In the genomic region with DNA sequence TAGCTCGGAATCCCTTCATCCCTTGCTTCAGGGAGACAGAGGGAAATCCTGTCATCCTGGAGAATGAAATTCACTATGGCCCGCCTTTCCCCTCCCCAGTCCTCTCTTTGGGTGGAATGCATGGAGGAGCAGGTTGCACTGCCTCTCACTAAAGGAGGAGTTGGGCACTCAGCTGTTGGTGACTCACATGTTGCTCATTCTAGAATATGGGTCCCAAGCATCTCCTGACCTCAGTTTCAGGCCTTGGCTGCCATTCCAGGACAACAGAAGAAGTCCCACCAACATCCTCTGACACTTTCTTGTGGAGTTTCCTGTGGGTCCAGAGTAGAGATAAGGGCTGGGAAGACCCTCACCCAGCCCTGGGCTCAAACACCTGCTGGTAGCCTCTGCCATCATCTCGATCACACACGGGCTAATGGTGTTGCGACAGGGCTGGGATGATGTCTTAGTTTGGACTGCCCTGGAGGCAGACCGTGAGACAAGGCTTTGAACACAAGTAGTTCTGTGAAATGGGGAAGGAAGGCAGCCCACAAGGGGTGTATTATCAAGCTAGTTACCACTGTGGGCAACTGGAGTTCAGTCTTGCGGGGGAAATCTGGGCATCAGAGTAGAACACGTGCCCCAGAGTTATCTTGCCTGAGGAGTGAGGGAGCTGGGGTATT, we compare ENCODE assay signal across 14 cellular contexts. TPM values are rescaled to one million over a fixed set of nuclear protein-coding genes. Genes with fewer than 3 reads are reported as not detected.
A peak's percentile ranks its signal among the peaks of the same experiment; 100 is the strongest.
DNase-seq lines count a peak whose midpoint lies in the region; ATAC-seq and TF ChIP-seq lines count a peak whose summit lies in the region.
"Had no signal": no experiment of that assay in that cellular context is flagged by ENCODE, and none has a peak within 500 bp of the region (broad histone marks: within the 10 kb centered on the region; RNA-seq: fewer than 3 reads in every experiment).

No MANE protein-coding gene starts in this region.

- in situ Hi-C loops in KBM-7 (cut with MboI; ENCODE audit: low pct_unique_long_range_greater_than_20kb, low sequenced_read_pairs) = no loop called here

- no peak overlapping the region for H3K27ac Mint-ChIP-seq in activated T-helper 17 cell treated with anti-CD3 and anti-CD28 coated beads, Interleukin-2, amount 50 U/mL, for 72 hours
- no peak overlapping the region for H3K27ac Mint-ChIP-seq in glutamatergic neuron (ENCODE audit: unreplicated experiment)

- intact Hi-C loops in mucosa of descending colon (cut with DNase I, micrococcal nuclease) = no loop called here

- DNase-seq in AG10803 (ENCODE audit: low read depth) (peak; percentile 78), KBM-7 (peak; percentile 55), glutamatergic neuron (no peak), NAMALWA (ENCODE audit: low spot score) (no peak), NK-92 (lab: John Stamatoyannopoulos, UW; ENCODE audit: unreplicated experiment) (no peak), mucosa of descending colon (no peak)
- DNase-seq: activated CD8-positive, alpha-beta memory T cell treated with anti-CD3 and anti-CD28 coated beads for 24 hours; CD8-positive, alpha-beta memory T cell; NCI-H1694 treated with DMSO at 0.1 percent for 48 hours; stimulated activated naive CD8-positive, alpha-beta T cell treated with anti-CD3 and anti-CD28 coated beads, Interleukin-15, amount 100 ng/mL, for 72 hours had no signal

- no peaks in the 10 kb centered on the region for H3K36me3 Mint-ChIP-seq in activated T-helper 17 cell treated with anti-CD3 and anti-CD28 coated beads, Interleukin-2, amount 50 U/mL, for 72 hours (ENCODE audit: low read depth)
- peaks cover 4% of the 10 kb centered on the region for H3K36me3 Mint-ChIP-seq in glutamatergic neuron (ENCODE audit: unreplicated experiment)
- H3K36me3 Mint-ChIP-seq: CD8-positive, alpha-beta memory T cell; natural killer cell treated with Interleukin-12 subunit alpha and Interleukin-12 subunit beta and Interleukin-15 and Interleukin-18, amount 100 ng/mL, for 72 hours had no signal

- no peak overlapping the region for H3K4me3 Mint-ChIP-seq in activated T-helper 17 cell treated with anti-CD3 and anti-CD28 coated beads, Interleukin-2, amount 50 U/mL, for 72 hours
- peak overlapping the region; percentile 21 for H3K4me3 Mint-ChIP-seq in glutamatergic neuron (ENCODE audit: unreplicated experiment)
- H3K4me3 Mint-ChIP-seq: CD8-positive, alpha-beta memory T cell; natural killer cell treated with Interleukin-12 subunit alpha and Interleukin-12 subunit beta and Interleukin-15 and Interleukin-18, amount 100 ng/mL, for 72 hours; stimulated activated naive CD8-positive, alpha-beta T cell treated with anti-CD3 and anti-CD28 coated beads, Interleukin-15, amount 100 ng/mL, for 72 hours had no signal

- peak; percentile 47 for ATAC-seq in activated T-helper 17 cell treated with anti-CD3 and anti-CD28 coated beads, Interleukin-2, amount 50 U/mL, for 72 hours (replicated peaks)
- ATAC-seq in HG02981 (IDR thresholded peaks at IDR 0.05; ENCODE audit: unreplicated experiment) (no peak), mucosa of descending colon (no peak)
- ATAC-seq: natural killer cell treated with Interleukin-12 subunit alpha and Interleukin-12 subunit beta and Interleukin-15 and Interleukin-18, amount 100 ng/mL, for 72 hours; stimulated activated naive CD8-positive, alpha-beta T cell treated with anti-CD3 and anti-CD28 coated beads, Interleukin-15, amount 100 ng/mL, for 72 hours had no signal

- no peaks in the 10 kb centered on the region for H3K9me3 ChIP-seq in mucosa of descending colon
- H3K9me3 ChIP-seq: SJSA1 had no signal

- H3K4me1 Mint-ChIP-seq in activated T-helper 17 cell treated with anti-CD3 and anti-CD28 coated beads, Interleukin-2, amount 50 U/mL, for 72 hours = peaks cover 4% of the 10 kb centered on the region
- peaks cover 16% of the 10 kb centered on the region for H3K4me1 Mint-ChIP-seq in glutamatergic neuron (ENCODE audit: low read depth, unreplicated experiment)
- H3K4me1 Mint-ChIP-seq: CD8-positive, alpha-beta memory T cell had no signal

- no peaks in the 10 kb centered on the region for H3K36me3 ChIP-seq in mucosa of descending colon (ENCODE audit: low read depth)
- H3K36me3 ChIP-seq: SJSA1 had no signal

- H3K9me3 Mint-ChIP-seq in activated T-helper 17 cell treated with anti-CD3 and anti-CD28 coated beads, Interleukin-2, amount 50 U/mL, for 72 hours = no peaks in the 10 kb centered on the region
- H3K9me3 Mint-ChIP-seq in glutamatergic neuron (ENCODE audit: unreplicated experiment) = peaks cover 3% of the 10 kb centered on the region
- H3K9me3 Mint-ChIP-seq: CD8-positive, alpha-beta memory T cell; natural killer cell treated with Interleukin-12 subunit alpha and Interleukin-12 subunit beta and Interleukin-15 and Interleukin-18, amount 100 ng/mL, for 72 hours; stimulated activated naive CD8-positive, alpha-beta T cell treated with anti-CD3 and anti-CD28 coated beads, Interleukin-15, amount 100 ng/mL, for 72 hours had no signal

- H3K4me1 ChIP-seq in mucosa of descending colon (ENCODE audit: low read depth) = peaks cover 2% of the 10 kb centered on the region

- TF ChIP-seq CTCF in AG10803 (conservative IDR thresholded peaks at IDR 0.05; ENCODE audit: low read length) (no peak), glutamatergic neuron (IDR thresholded peaks at IDR 0.05; ENCODE audit: partially characterized antibody, unreplicated experiment) (no peak), mucosa of descending colon (IDR thresholded peaks at IDR 0.05) (no peak)

- H3K4me3 ChIP-seq in AG10803 (ENCODE audit: low read length) (no peak overlapping the region), mucosa of descending colon (no peak overlapping the region)
- H3K4me3 ChIP-seq: SJSA1 had no signal

- H3K27me3 Mint-ChIP-seq in activated T-helper 17 cell treated with anti-CD3 and anti-CD28 coated beads, Interleukin-2, amount 50 U/mL, for 72 hours = no peaks in the 10 kb centered on the region
- peaks cover 5% of the 10 kb centered on the region for H3K27me3 Mint-ChIP-seq in glutamatergic neuron (ENCODE audit: unreplicated experiment)
- H3K27me3 Mint-ChIP-seq: CD8-positive, alpha-beta memory T cell; natural killer cell treated with Interleukin-12 subunit alpha and Interleukin-12 subunit beta and Interleukin-15 and Interleukin-18, amount 100 ng/mL, for 72 hours; stimulated activated naive CD8-positive, alpha-beta T cell treated with anti-CD3 and anti-CD28 coated beads, Interleukin-15, amount 100 ng/mL, for 72 hours had no signal

RNA-seq across cellular contexts. Expression of a gene that starts 52.4 kb away (rescaled TPM):
- 10 to 100 TPM; 20.1 to 47.9 TPM for total RNA-seq in activated T-helper 17 cell treated with anti-CD3 and anti-CD28 coated beads, Interleukin-2, amount 50 U/mL, for 72 hours
- total RNA-seq in glutamatergic neuron (ENCODE audit: unreplicated experiment) = 123 TPM
- total RNA-seq in mucosa of descending colon = 1 to 10 TPM; 3.2 to 8.2 (median 7.5) TPM

Comparison
In these comparisons a context has a peak if more than half of its experiments do, and no peak if none do; other contexts are left out.
1. DNase-seq: peak in AG10803 (single experiment) and KBM-7 (single experiment); none in glutamatergic neuron (single experiment), NAMALWA (single experiment), NK-92 (single experiment) and mucosa of descending colon (0 of 3).